In the genomic region with DNA sequence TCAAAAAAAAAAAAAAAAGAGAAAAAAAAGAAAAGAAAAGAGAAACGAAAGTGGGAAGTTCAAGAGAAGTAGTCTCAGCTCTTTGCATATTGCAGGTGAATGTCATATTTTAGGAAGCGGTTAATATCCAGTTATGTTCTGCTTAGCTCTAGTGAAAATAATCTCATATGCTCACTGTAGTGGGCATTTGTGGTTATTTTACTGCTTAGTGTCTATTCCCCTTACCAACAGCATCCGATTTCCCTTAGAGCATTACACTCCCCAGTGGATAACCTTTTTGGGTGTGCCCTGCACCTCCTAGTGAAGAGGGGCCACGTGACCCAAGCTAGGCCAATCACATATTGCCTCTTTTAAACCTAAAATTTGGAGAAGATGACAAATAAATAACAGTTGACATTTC, we compare ENCODE assay signal across 9 cellular contexts.
DNase-seq lines count a peak whose midpoint lies in the region; ATAC-seq and TF ChIP-seq lines count a peak whose summit lies in the region.
"Had no signal": no experiment of that assay in that cellular context is flagged by ENCODE, and none has a peak within 500 bp of the region (broad histone marks: within the 10 kb centered on the region; RNA-seq: fewer than 3 reads in every experiment).

No MANE protein-coding gene starts in this region.

- no peaks in the 10 kb centered on the region for H3K9me3 ChIP-seq in BE2C

- ATAC-seq in GM18498 (IDR thresholded peaks at IDR 0.05; ENCODE audit: unreplicated experiment) (peak; percentile 86), GM21367 (IDR thresholded peaks at IDR 0.05; ENCODE audit: unreplicated experiment) (peak; percentile 93), HG03060 (IDR thresholded peaks at IDR 0.05; ENCODE audit: low read depth, unreplicated experiment) (peak; percentile 92)

- H3K4me3 ChIP-seq in BE2C (ENCODE audit: low read depth, low read length) = no peak overlapping the region
- H3K4me3 ChIP-seq: cardiac muscle cell had no signal

- DNase-seq in NOMO-1 (lab: John Stamatoyannopoulos, UW; ENCODE audit: unreplicated experiment in 2 of 2) (peak; percentile 68 to 93), BE2C (no peak), Kasumi-1 (lab: John Stamatoyannopoulos, UW) (no peak), NCI-H446 (lab: John Stamatoyannopoulos, UW) (no peak)
- no peak for DNase-seq in effector CD8-positive, alpha-beta T cell (lab: John Stamatoyannopoulos, UW)

- TF ChIP-seq CTCF in BE2C (IDR thresholded peaks at IDR 0.05; ENCODE audit: low read depth, low read length) = no peak

- H3K27me3 ChIP-seq in BE2C = no peaks in the 10 kb centered on the region
- H3K27me3 ChIP-seq: cardiac muscle cell had no signal

- H3K4me1 ChIP-seq in BE2C = no peaks in the 10 kb centered on the region

- no peaks in the 10 kb centered on the region for H3K36me3 ChIP-seq in BE2C
- H3K36me3 ChIP-seq: cardiac muscle cell had no signal

Comparison
In these comparisons a context has a peak if more than half of its experiments do, and no peak if none do; other contexts are left out.
1. DNase-seq: peak in NOMO-1 (2 of 2); none in BE2C (single experiment), effector CD8-positive, alpha-beta T cell (single experiment), Kasumi-1 (0 of 2) and NCI-H446 (0 of 2).
2. Peak in every context shown above with its lines, with median percentiles within 50 percentile points of each other: ATAC-seq.